In genomic region chr17:45408611-45409421, GRCh38 we compare ENCODE assay signal across 10 cellular contexts. TPM values are rescaled to one million over a fixed set of nuclear protein-coding genes. Genes with fewer than 3 reads are reported as not detected.
DNase-seq lines count a peak whose midpoint lies in the region; ATAC-seq and TF ChIP-seq lines count a peak whose summit lies in the region.
"Had no signal": no experiment of that assay in that cellular context is flagged by ENCODE, and none has a peak within 500 bp of the region (broad histone marks: within the 10 kb centered on the region; RNA-seq: fewer than 3 reads in every experiment).

No MANE protein-coding gene starts in this region.

- no peak for ATAC-seq in stimulated activated effector memory CD8-positive, alpha-beta T cell treated with anti-CD3 and anti-CD28 coated beads, Interleukin-12 subunit alpha, Interleukin-12 subunit beta, amount 100 ng/mL, for 72 hours
- no peak for ATAC-seq in sciatic nerve

- H3K4me3 ChIP-seq in right atrium auricular region = peak overlapping the region in 1 of 2 donors; percentile 29

- no peaks in the 10 kb centered on the region for H3K27me3 ChIP-seq in right atrium auricular region

- no peak overlapping the region for H3K4me3 Mint-ChIP-seq in HFFc6
- peak overlapping the region; percentile 93 for H3K4me3 Mint-ChIP-seq in stimulated activated effector memory CD8-positive, alpha-beta T cell treated with anti-CD3 and anti-CD28 coated beads, Interleukin-12 subunit alpha, Interleukin-12 subunit beta, amount 100 ng/mL, for 72 hours

- H3K27ac ChIP-seq in VCaP = peak overlapping the region; percentile 9; the same call in 1 of the 2 replicates
- peak overlapping the region; percentile 66 to 75 for H3K27ac ChIP-seq in right atrium auricular region
- H3K27ac ChIP-seq: prostate gland had no signal

- no peaks in the 10 kb centered on the region for H3K9me3 Mint-ChIP-seq in HFFc6
- H3K9me3 Mint-ChIP-seq in stimulated activated effector memory CD8-positive, alpha-beta T cell treated with anti-CD3 and anti-CD28 coated beads, Interleukin-12 subunit alpha, Interleukin-12 subunit beta, amount 100 ng/mL, for 72 hours = no peaks in the 10 kb centered on the region

- peaks cover 2% of the 10 kb centered on the region for H3K27me3 Mint-ChIP-seq in HFFc6 (ENCODE audit: insufficient read depth)

- peaks cover 11% of the 10 kb centered on the region for H3K36me3 ChIP-seq in right atrium auricular region

- H3K4me1 Mint-ChIP-seq in HFFc6 (ENCODE audit: low read depth) = peaks cover 10% of the 10 kb centered on the region
- H3K4me1 Mint-ChIP-seq in stimulated activated effector memory CD8-positive, alpha-beta T cell treated with anti-CD3 and anti-CD28 coated beads, Interleukin-12 subunit alpha, Interleukin-12 subunit beta, amount 100 ng/mL, for 72 hours = peaks cover 56% of the 10 kb centered on the region

- intact Hi-C loops in sciatic nerve (cut with DNase I) = no loop called here

- no peak for TF ChIP-seq CTCF in HFFc6 (IDR thresholded peaks at IDR 0.05)
- TF ChIP-seq CTCF in VCaP (conservative IDR thresholded peaks at IDR 0.05) = no peak
- no peak for TF ChIP-seq CTCF in right atrium auricular region (IDR thresholded peaks at IDR 0.05)

- no peaks in the 10 kb centered on the region for H3K9me3 ChIP-seq in right atrium auricular region
- H3K9me3 ChIP-seq: prostate gland had no signal

- no peak overlapping the region; the same call in 1 of the 2 replicates for H3K27ac Mint-ChIP-seq in HFFc6
- peak overlapping the region; percentile 99 for H3K27ac Mint-ChIP-seq in stimulated activated effector memory CD8-positive, alpha-beta T cell treated with anti-CD3 and anti-CD28 coated beads, Interleukin-12 subunit alpha, Interleukin-12 subunit beta, amount 100 ng/mL, for 72 hours

- H3K36me3 Mint-ChIP-seq in HFFc6 (ENCODE audit: low read depth) = no peaks in the 10 kb centered on the region
- H3K36me3 Mint-ChIP-seq in stimulated activated effector memory CD8-positive, alpha-beta T cell treated with anti-CD3 and anti-CD28 coated beads, Interleukin-12 subunit alpha, Interleukin-12 subunit beta, amount 100 ng/mL, for 72 hours = peaks cover 27% of the 10 kb centered on the region

- DNase-seq in HFFc6 (peak; percentile 34), right atrium auricular region (ENCODE audit: low spot score) (no peak), D341Med (ENCODE audit: low spot score) (no peak), sciatic nerve (ENCODE audit: low spot score) (no peak), GDM1 (lab: John Stamatoyannopoulos, UW) (no peak)
- no peak for DNase-seq in stimulated activated effector memory CD8-positive, alpha-beta T cell treated with anti-CD3 and anti-CD28 coated beads, Interleukin-12 subunit alpha, Interleukin-12 subunit beta, amount 100 ng/mL, for 72 hours (ENCODE audit: low spot score in 2 of 2)
- DNase-seq: KG1, substantia nigra had no signal

- peaks cover 0 to 86% of the 10 kb centered on the region in 2 donors for H3K4me1 ChIP-seq in right atrium auricular region

RNA-seq across cellular contexts. Expression of gene ARHGAP27, which starts 23.9 kb away (rescaled TPM):
- 1 to 10 TPM; 1.8 to 3.8 (median 2.7) TPM for total RNA-seq in HFFc6 (2021; fragmentation: NEBNext Ultra II Directional; extraction: Animal tissue kit (Norgen Biotek cat#: 25700))
- total RNA-seq in right atrium auricular region (10 to 100 TPM; 18.9 to 21.9 TPM), sciatic nerve (30.6 TPM)
